In genomic region chr11:132310390-132311375, GRCh38 we compare ENCODE assay signal across 34 cellular contexts.
A peak's percentile ranks its signal among the peaks of the same experiment; 100 is the strongest.
DNase-seq lines count a peak whose midpoint lies in the region; ATAC-seq, FAIRE-seq and TF ChIP-seq lines count a peak whose summit lies in the region.
"Had no signal": no experiment of that assay in that cellular context is flagged by ENCODE, and none has a peak within 500 bp of the region (broad histone marks: within the 10 kb centered on the region; RNA-seq: fewer than 3 reads in every experiment).

No MANE protein-coding gene starts in this region.

- no peak overlapping the region for H3K4me3 Mint-ChIP-seq in astrocyte (ENCODE audit: unreplicated experiment)
- H3K4me3 Mint-ChIP-seq: activated CD8-positive, alpha-beta memory T cell treated with anti-CD3 and anti-CD28 coated beads, Interleukin-2, amount 10 ng/mL, durations not matched to agents 7 days and 5 days; CD14-positive monocyte; dendritic cell treated with granulocyte-macrophage colony-stimulating factor and Interleukin-4, amounts not matched to agents 40 ng/mL and 50 ng/mL, for 4 days; endodermal cell; T-helper 1 cell treated with Interleukin-12 subunit alpha and Interleukin-12 subunit beta and Interleukin-4 antibody, amounts not matched to agents 30 μg/mL and 1 μg/mL, for 36 hours had no signal

- intact Hi-C loops in vagina (cut with DNase I), result no loop called here

- peaks cover 16% of the 10 kb centered on the region for H3K4me1 Mint-ChIP-seq in astrocyte (ENCODE audit: low read depth, unreplicated experiment)
- H3K4me1 Mint-ChIP-seq: CD14-positive monocyte, endodermal cell had no signal

- H3K27ac ChIP-seq in astrocyte (ENCODE audit: low read depth, low read length), result no peak overlapping the region
- H3K27ac ChIP-seq in mesodermal cell (ENCODE audit: low read depth, low read length, severe bottlenecking), result peak overlapping the region; percentile 19
- no peak overlapping the region for H3K27ac ChIP-seq in vagina
- H3K27ac ChIP-seq: ovary had no signal

- H3K27me3 Mint-ChIP-seq in astrocyte (ENCODE audit: low read depth, unreplicated experiment), result no peaks in the 10 kb centered on the region
- H3K27me3 Mint-ChIP-seq: dendritic cell treated with granulocyte-macrophage colony-stimulating factor and Interleukin-4, amounts not matched to agents 40 ng/mL and 50 ng/mL, for 4 days; natural killer cell treated with Interleukin-12 subunit alpha and Interleukin-12 subunit beta and Interleukin-15 and Interleukin-18, amount 100 ng/mL, for 72 hours had no signal

- H3K4me1 ChIP-seq in astrocyte (ENCODE audit: insufficient read depth, low read length), result peaks cover 13% of the 10 kb centered on the region
- peaks cover 8% of the 10 kb centered on the region for H3K4me1 ChIP-seq in mesodermal cell (ENCODE audit: control insufficient read depth, insufficient read depth, low read length, poor library complexity, severe bottlenecking)
- H3K4me1 ChIP-seq in vagina, result no peaks in the 10 kb centered on the region
- H3K4me1 ChIP-seq: Caco-2 had no signal

- H3K27ac Mint-ChIP-seq in astrocyte (ENCODE audit: unreplicated experiment), result no peak overlapping the region
- H3K27ac Mint-ChIP-seq in activated naive CD4-positive, alpha-beta T cell treated with anti-CD3 and anti-CD28 coated beads, Interleukin-2, amount 50 U/mL, for 72 hours, result no peak overlapping the region
- H3K27ac Mint-ChIP-seq: activated CD8-positive, alpha-beta memory T cell treated with anti-CD3 and anti-CD28 coated beads, Interleukin-2, amount 10 ng/mL, durations not matched to agents 7 days and 5 days; CD14-positive monocyte; dendritic cell treated with granulocyte-macrophage colony-stimulating factor and Interleukin-4, amounts not matched to agents 40 ng/mL and 50 ng/mL, for 4 days; endodermal cell; T-helper 1 cell treated with Interleukin-12 subunit alpha and Interleukin-12 subunit beta and Interleukin-4 antibody, amounts not matched to agents 30 μg/mL and 1 μg/mL, for 36 hours had no signal

- 74 to 82% methylated on average over 6 of the region's 10 CpGs for WGBS in mesodermal cell (ENCODE audit: insufficient coverage in 2 of 2), 2 experiments

- H3K27me3 ChIP-seq in astrocyte (ENCODE audit: insufficient read depth, low read length) (no peaks in the 10 kb centered on the region), vagina (no peaks in the 10 kb centered on the region)
- H3K27me3 ChIP-seq: ovary had no signal

- H3K4me3 ChIP-seq in astrocyte (ENCODE audit: insufficient read depth, low read depth, low read length) (no peak overlapping the region), mesodermal cell (ENCODE audit: extremely low read depth, insufficient read depth, low read length, poor library complexity, severe bottlenecking) (no peak overlapping the region), vagina (no peak overlapping the region)
- H3K4me3 ChIP-seq: mucosa of descending colon, ovary had no signal

- no peak overlapping the region for H3K9ac ChIP-seq in astrocyte (ENCODE audit: low read length)

- peaks cover 7% of the 10 kb centered on the region for H4K20me1 ChIP-seq in astrocyte (ENCODE audit: insufficient read depth, low read length)

- DNase-seq in EH (ENCODE audit: low read depth) (peak; percentile 21), GM20000 (ENCODE audit: low spot score) (peak; percentile 49), astrocyte (ENCODE audit: low read depth) (peak; percentile 5), DMS79 treated with DMSO at 0.1 percent for 48 hours (lab: John Stamatoyannopoulos, UW) (no peak), Ammon's horn (ENCODE audit: low spot score) (no peak), vagina (ENCODE audit: extremely low spot score in 2 of 2) (no peak)
- DNase-seq in activated naive CD4-positive, alpha-beta T cell treated with anti-CD3 and anti-CD28 coated beads, Interleukin-2, amount 50 U/mL, for 72 hours (ENCODE audit: low spot score in 2 of 2), result no peak
- DNase-seq: activated CD4-positive, alpha-beta T cell treated with anti-CD3 and anti-CD28 coated beads, Interleukin-2, amount 50 U/mL, for 4 hours; activated CD8-positive, alpha-beta memory T cell treated with anti-CD3 and anti-CD28 coated beads, Interleukin-2, amount 10 ng/mL, durations not matched to agents 7 days and 5 days; activated gamma-delta T cell treated with Interleukin-2 at 50 U/mL for 16 hours; activated T-cell treated with anti-CD3 and anti-CD28 coated beads, Interleukin-2, amount 50 U/mL, for 48 hours; Caco-2; central memory CD4-positive, alpha-beta T cell; DMS53; endodermal cell; GDM1; Karpas-422; kidney glomerular epithelial cell; mucosa of descending colon; NCI-H1417 treated with DMSO at 0.1 percent for 48 hours; NCI-H2081 treated with DMSO at 0.1 percent for 48 hours; NCI-H748 treated with DMSO at 0.1 percent for 48 hours; ovary; retina; stimulated activated CD4-positive, alpha-beta T cell treated with anti-CD3 and anti-CD28 coated beads, Interleukin-1b, Interleukin-23, amount 100 ng/mL, for 48 hours; stimulated activated naive CD8-positive, alpha-beta T cell treated with anti-CD3 and anti-CD28 coated beads, Interleukin-15, Interleukin-2, amounts not matched to agents 100 U/mL and 50 U/mL, for 24 hours had no signal

- no peaks in the 10 kb centered on the region for H3K9me3 ChIP-seq in astrocyte (ENCODE audit: insufficient read depth, low read depth, low read length)
- H3K9me3 ChIP-seq in mesodermal cell (ENCODE audit: control insufficient read depth, low read length), result no peaks in the 10 kb centered on the region
- no peaks in the 10 kb centered on the region for H3K9me3 ChIP-seq in vagina
- H3K9me3 ChIP-seq: Caco-2, mucosa of descending colon, ovary had no signal

- H3K36me3 ChIP-seq in astrocyte (ENCODE audit: insufficient read depth, low read length) (peaks cover 6% of the 10 kb centered on the region), mesodermal cell (ENCODE audit: control insufficient read depth, insufficient read depth, low read length) (no peaks in the 10 kb centered on the region), vagina (no peaks in the 10 kb centered on the region)
- H3K36me3 ChIP-seq: ovary had no signal

- H3K4me2 ChIP-seq in astrocyte (ENCODE audit: low read length), result no peak overlapping the region

- TF ChIP-seq CTCF in GM20000 (IDR thresholded peaks at IDR 0.05; ENCODE audit: extremely low read depth, missing control alignments) (no peak), astrocyte (IDR thresholded peaks at IDR 0.05; ENCODE audit: insufficient read depth, low read depth, low read length) (no peak), vagina (IDR thresholded peaks at IDR 0.05) (no peak)

- TF ChIP-seq POLR2A in vagina (IDR thresholded peaks at IDR 0.05), result no peak

- ATAC-seq in activated naive CD4-positive, alpha-beta T cell treated with anti-CD3 and anti-CD28 coated beads, Interleukin-2, amount 50 U/mL, for 72 hours, result no peak
- ATAC-seq: activated CD4-positive, CD25-positive, alpha-beta regulatory T cell treated with anti-CD3 and anti-CD28 coated beads, Interleukin-2, amount 50 U/mL, for 24 hours; activated CD8-positive, alpha-beta memory T cell treated with anti-CD3 and anti-CD28 coated beads, Interleukin-2, amount 10 ng/mL, durations not matched to agents 7 days and 5 days; mucosa of descending colon; natural killer cell treated with Interleukin-12 subunit alpha and Interleukin-12 subunit beta and Interleukin-15 and Interleukin-18, amount 100 ng/mL, for 72 hours; Panc1; stimulated activated naive CD8-positive, alpha-beta T cell treated with anti-CD3 and anti-CD28 coated beads, Interleukin-15, Interleukin-2, amounts not matched to agents 100 U/mL and 50 U/mL, for 24 hours had no signal

- no peak overlapping the region for H2AFZ ChIP-seq in astrocyte (ENCODE audit: low read depth, low read length)

- H3K36me3 Mint-ChIP-seq in astrocyte (ENCODE audit: low read depth, unreplicated experiment), result peaks cover 21% of the 10 kb centered on the region
- H3K36me3 Mint-ChIP-seq in activated naive CD4-positive, alpha-beta T cell treated with anti-CD3 and anti-CD28 coated beads, Interleukin-2, amount 50 U/mL, for 72 hours, result no peaks in the 10 kb centered on the region
- H3K36me3 Mint-ChIP-seq: activated CD8-positive, alpha-beta memory T cell treated with anti-CD3 and anti-CD28 coated beads, Interleukin-2, amount 10 ng/mL, durations not matched to agents 7 days and 5 days; CD14-positive monocyte; natural killer cell treated with Interleukin-12 subunit alpha and Interleukin-12 subunit beta and Interleukin-15 and Interleukin-18, amount 100 ng/mL, for 72 hours had no signal

- FAIRE-seq in astrocyte (lab: Jason Lieb, UNC), result no peak
- FAIRE-seq: TTC549 had no signal

- no peaks in the 10 kb centered on the region for H3K9me3 Mint-ChIP-seq in astrocyte (ENCODE audit: unreplicated experiment)
- H3K9me3 Mint-ChIP-seq in activated naive CD4-positive, alpha-beta T cell treated with anti-CD3 and anti-CD28 coated beads, Interleukin-2, amount 50 U/mL, for 72 hours, result peaks cover 7 to 8% of the 10 kb centered on the region in 2 donors
- H3K9me3 Mint-ChIP-seq: CD14-positive monocyte; dendritic cell treated with granulocyte-macrophage colony-stimulating factor and Interleukin-4, amounts not matched to agents 40 ng/mL and 50 ng/mL, for 4 days; endodermal cell had no signal

- peaks cover 12% of the 10 kb centered on the region for H3K79me2 ChIP-seq in astrocyte (ENCODE audit: insufficient read depth, low read length)

Comparison
In these comparisons a context has a peak if more than half of its experiments do, and no peak if none do; other contexts are left out.
1. DNase-seq: peak in EH (single experiment), GM20000 (single experiment) and astrocyte (single experiment); none in DMS79 treated with DMSO at 0.1 percent for 48 hours (single experiment), Ammon's horn (single experiment), activated naive CD4-positive, alpha-beta T cell treated with anti-CD3 and anti-CD28 coated beads, Interleukin-2, amount 50 U/mL, for 72 hours (0 of 2) and vagina (0 of 2).